8 cellular contexts compared by ENCODE assay signal in the genomic region with DNA sequence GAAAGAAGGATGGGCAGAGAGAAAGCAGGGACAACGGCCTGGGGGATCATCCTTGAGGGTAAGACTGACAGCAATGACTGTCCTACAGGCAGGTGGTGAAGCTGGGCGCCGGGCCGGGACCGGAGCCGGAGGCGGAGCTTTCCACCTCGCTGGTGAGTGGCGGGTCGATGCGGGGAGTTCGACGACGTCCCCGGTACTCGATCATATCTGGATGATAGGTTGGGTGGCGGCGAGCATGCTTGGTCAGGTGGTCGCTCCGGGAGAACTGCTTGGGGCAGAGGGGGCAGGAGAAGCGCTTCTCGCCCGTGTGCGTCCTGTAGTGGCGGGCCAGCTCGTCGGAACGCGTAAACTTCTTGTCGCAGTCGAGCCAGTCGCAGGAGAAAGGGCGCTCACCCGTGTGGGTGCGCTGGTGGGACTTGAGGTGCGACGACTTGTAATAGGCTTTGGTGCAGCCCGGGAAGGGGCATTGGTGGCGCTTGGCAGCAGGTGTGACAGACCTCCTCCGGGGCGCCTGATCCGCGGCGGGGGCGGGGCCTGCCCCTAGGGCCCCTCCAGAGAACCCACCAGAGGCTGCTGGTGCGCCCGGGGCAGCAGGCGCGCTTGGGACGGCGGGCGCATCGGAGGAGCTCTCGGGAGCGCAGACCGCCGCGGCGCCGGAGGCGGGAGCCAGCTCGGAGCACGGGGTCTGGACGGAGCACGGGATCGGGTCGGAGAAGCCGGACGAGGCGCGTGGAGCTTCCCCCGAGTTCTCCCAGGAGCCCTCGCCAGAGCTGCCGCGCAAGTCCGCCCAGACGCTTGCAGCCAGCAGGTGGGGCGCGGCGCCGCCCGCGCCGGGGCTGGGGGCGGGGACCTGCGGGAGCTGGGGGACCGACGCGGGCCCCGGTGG. TPM values are rescaled to one million over a fixed set of nuclear protein-coding genes. Genes with fewer than 3 reads are reported as not detected.
DNase-seq lines count a peak whose midpoint lies in the region; ATAC-seq and TF ChIP-seq lines count a peak whose summit lies in the region.

No MANE protein-coding gene starts in this region.

- H3K9me3 ChIP-seq in lung (ENCODE audit: control insufficient read depth in 2 of 2, insufficient read depth in 1 of 2, low read length in 1 of 2) (peaks cover 18 to 28% of the 10 kb centered on the region in 2 donors), thoracic aorta (peaks cover 30% of the 10 kb centered on the region)

- H3K9me3 Mint-ChIP-seq in brain: peaks cover 56 to 79% (median 66%) of the 10 kb centered on the region in 5 experiments

- no peak overlapping the region for H3K27ac Mint-ChIP-seq in brain

- intact Hi-C loops in Right ventricle myocardium inferior (cut with DNase I): no loop called here
- intact Hi-C loops in cardiac septum (cut with DNase I): loop anchor here (10.0 kb wide), 1 partner anchor 648 kb away; no protein-coding TSS in a partner anchor

- ATAC-seq in Right ventricle myocardium inferior (no peak), lung (ENCODE audit: insufficient read depth, low FRiP score) (no peak), thoracic aorta (ENCODE audit: insufficient number of reproducible peaks, low FRiP score, low read depth) (no peak)

- H3K4me1 Mint-ChIP-seq in brain: peaks cover 4% of the 10 kb centered on the region

- H3K4me1 ChIP-seq in lung (ENCODE audit: control insufficient read depth in 2 of 2, insufficient read depth in 2 of 2, low read length in 2 of 2): no peaks in the 10 kb centered on the region
- H3K4me1 ChIP-seq in thoracic aorta (ENCODE audit: control insufficient read depth in 1 of 2, low read depth in 2 of 2): no peaks in the 10 kb centered on the region

- peaks cover 83% of the 10 kb centered on the region for H3K27me3 Mint-ChIP-seq in brain

- H3K27ac ChIP-seq in lung (ENCODE audit: low read depth in 1 of 2, low read length in 1 of 2): no peak overlapping the region
- H3K27ac ChIP-seq in thoracic aorta: no peak overlapping the region

- peaks cover 35% of the 10 kb centered on the region for H3K36me3 Mint-ChIP-seq in brain

- peak overlapping the region; percentile 42 for H3K4me3 ChIP-seq in lung
- peak overlapping the region; percentile 66 for H3K4me3 ChIP-seq in thoracic aorta

- no peaks in the 10 kb centered on the region for H3K36me3 ChIP-seq in lung (ENCODE audit: control insufficient read depth in 2 of 2, insufficient read depth in 2 of 2, low read length in 2 of 2)
- no peaks in the 10 kb centered on the region for H3K36me3 ChIP-seq in thoracic aorta

- DNase-seq in Right ventricle myocardium inferior (ENCODE audit: missing footprints): peak; percentile 62
- no peak for DNase-seq in cardiac septum (ENCODE audit: low spot score)
- peak; percentile 32 for DNase-seq in RPMI8226
- no peak for DNase-seq in lung (ENCODE audit: low spot score)
- DNase-seq in thoracic aorta (ENCODE audit: low spot score): no peak
- DNase-seq in NCI-H2029 treated with DMSO at 0.1 percent for 48 hours (lab: John Stamatoyannopoulos, UW): no peak
- DNase-seq in NCI-H2107 treated with DMSO at 0.1 percent for 48 hours (lab: John Stamatoyannopoulos, UW; ENCODE audit: unreplicated experiment): no peak

- 9 to 15% methylated on average over 85 to 90 of the region's 90 CpGs for WGBS in lung, 2 donors

- H3K27me3 ChIP-seq in lung (ENCODE audit: control insufficient read depth, insufficient read depth): peaks cover 9% of the 10 kb centered on the region
- H3K27me3 ChIP-seq in thoracic aorta (replicated peaks; ENCODE audit: insufficient read depth): peaks cover 10% of the 10 kb centered on the region

- TF ChIP-seq CTCF in brain (conservative IDR thresholded peaks at IDR 0.05): no peak
- no peak for TF ChIP-seq CTCF in lung (IDR thresholded peaks at IDR 0.05; ENCODE audit: control extremely low read depth, extremely low read depth)
- TF ChIP-seq CTCF in thoracic aorta (IDR thresholded peaks at IDR 0.05): no peak

- peak overlapping the region; percentile 57 to 81 (median 75) for H3K4me3 Mint-ChIP-seq in brain

RNA-seq across cellular contexts. Expression of a gene that starts 0.8 kb away (rescaled TPM):
- 0.08 TPM for total RNA-seq in Right ventricle myocardium inferior
- total RNA-seq in cardiac septum: not detected
- 0.83 TPM for polyA plus RNA-seq in brain (ENCODE audit: insufficient read depth, low read depth, low replicate concordance)
- under 1 TPM; 0.26 to 0.31 TPM for total RNA-seq in lung
- polyA plus RNA-seq in lung: under 1 TPM in 1 of 2 donors, not detected in 1; 0.30 TPM
- total RNA-seq in thoracic aorta: not detected

RNA-seq across cellular contexts. Expression of a gene that starts 46.9 kb away (rescaled TPM):
- not detected for total RNA-seq in Right ventricle myocardium inferior
- not detected for total RNA-seq in cardiac septum
- not detected for polyA plus RNA-seq in brain (ENCODE audit: insufficient read depth, low read depth, low replicate concordance)
- total RNA-seq in lung: not detected
- polyA plus RNA-seq in lung: not detected
- not detected for total RNA-seq in thoracic aorta

Comparison
In these comparisons a context has a peak if more than half of its experiments do, and no peak if none do; other contexts are left out.
1. DNase-seq: peak in Right ventricle myocardium inferior (single experiment) and RPMI8226 (single experiment); none in cardiac septum (single experiment), lung (single experiment), thoracic aorta (single experiment), NCI-H2029 treated with DMSO at 0.1 percent for 48 hours (single experiment) and NCI-H2107 treated with DMSO at 0.1 percent for 48 hours (single experiment).